ENCODE assay signal across 22 cellular contexts in genomic region chr7:7607010-7607409, GRCh38. TPM values are rescaled to one million over a fixed set of nuclear protein-coding genes. Genes with fewer than 3 reads are reported as not detected.
DNase-seq lines count a peak whose midpoint lies in the region; ATAC-seq and TF ChIP-seq lines count a peak whose summit lies in the region.
"Had no signal": no experiment of that assay in that cellular context is flagged by ENCODE, and none has a peak within 500 bp of the region (broad histone marks: within the 10 kb centered on the region; RNA-seq: fewer than 3 reads in every experiment).

No MANE protein-coding gene starts in this region.

- 24 to 31% methylated on average over 3 of the region's 3 CpGs for WGBS in thyroid gland, 2 donors

- H3K9me2 ChIP-seq in PC-3 (replicated peaks; ENCODE audit: low read length): no peaks in the 10 kb centered on the region
- no peaks in the 10 kb centered on the region for H3K9me2 ChIP-seq in MM.1S (replicated peaks; ENCODE audit: insufficient read depth, low read length)

- TF ChIP-seq CTCF in PC-3 (conservative IDR thresholded peaks at IDR 0.05; ENCODE audit: low read depth, low read length): no peak
- no peak for TF ChIP-seq CTCF in thyroid gland (IDR thresholded peaks at IDR 0.05)
- no peak for TF ChIP-seq CTCF in MM.1S (IDR thresholded peaks at IDR 0.05; ENCODE audit: low read length)

- no peak for TF ChIP-seq POLR2A in thyroid gland (IDR thresholded peaks at IDR 0.05)
- no peak for TF ChIP-seq POLR2A in GM18505 (IDR thresholded peaks at IDR 0.05; ENCODE audit: borderline replicate concordance, extremely low read depth, insufficient read depth, insufficient read length)

- no peaks in the 10 kb centered on the region for H3K9me3 ChIP-seq in PC-3 (ENCODE audit: low read length)
- H3K9me3 ChIP-seq in thyroid gland: no peaks in the 10 kb centered on the region
- no peaks in the 10 kb centered on the region for H3K9me3 ChIP-seq in MM.1S (replicated peaks; ENCODE audit: insufficient read depth, low read length)
- H3K9me3 ChIP-seq: A549, BLaER1 had no signal

- H2AFZ ChIP-seq in PC-3 (ENCODE audit: low read length) (no peak overlapping the region), MM.1S (ENCODE audit: low read length) (no peak overlapping the region)

- H3K9ac ChIP-seq in PC-3 (ENCODE audit: low read length) (no peak overlapping the region), MM.1S (ENCODE audit: low read length) (no peak overlapping the region)
- H3K9ac ChIP-seq: BLaER1 had no signal

- H3K27ac ChIP-seq in PC-3 (ENCODE audit: low read length) (no peak overlapping the region), thyroid gland (peak overlapping the region; percentile 69 to 91 (median 73)), MM.1S (ENCODE audit: low read length) (no peak overlapping the region)
- H3K27ac ChIP-seq: 22Rv1, A549, BLaER1 had no signal

- H3K27me3 ChIP-seq in PC-3 (ENCODE audit: low read length) (no peaks in the 10 kb centered on the region), thyroid gland (no peaks in the 10 kb centered on the region), MM.1S (replicated peaks; ENCODE audit: insufficient read depth, low read length) (no peaks in the 10 kb centered on the region)
- H3K27me3 ChIP-seq: BLaER1 had no signal

- H3K4me3 ChIP-seq in PC-3 (ENCODE audit: low read length) (no peak overlapping the region), thyroid gland (replicated peaks in 1 of 3) (no peak overlapping the region), MM.1S (ENCODE audit: low read length) (no peak overlapping the region)
- H3K4me3 ChIP-seq: A549, BLaER1 had no signal

- H4K20me1 ChIP-seq in PC-3 (ENCODE audit: low read length) (no peaks in the 10 kb centered on the region), MM.1S (ENCODE audit: insufficient read depth, low read length) (no peaks in the 10 kb centered on the region)
- H4K20me1 ChIP-seq: BLaER1 had no signal

- ATAC-seq in PC-3 (0 out of 2 replicates have a peak, but pooled peaks have one; percentile 13), GM18505 (IDR thresholded peaks at IDR 0.05; ENCODE audit: unreplicated experiment) (no peak)
- ATAC-seq: A549, HCT116 had no signal

- POLR2A ChIA-PET in PC-3 (lab: Charles Lee; ENCODE audit: unreplicated experiment): no interaction called here

- H3K79me2 ChIP-seq in PC-3 (ENCODE audit: low read length) (no peaks in the 10 kb centered on the region), MM.1S (ENCODE audit: low read length) (no peaks in the 10 kb centered on the region)

- intact Hi-C loops in PC-3 (cut with micrococcal nuclease): no loop called here
- intact Hi-C loops in thyroid gland (cut with DNase I): no loop called here

- DNase-seq in Caki2 (ENCODE audit: low read depth) (peak; percentile 2), PC-3 (no peak), left kidney (ENCODE audit: low read depth, low spot score) (peak; percentile 4), thyroid gland (peak in 1 of 2 donors; percentile 1), MM.1S (no peak), D341Med (ENCODE audit: low spot score) (no peak)
- DNase-seq: Calu3; CD4-positive, alpha-beta memory T cell; DMS 273 treated with DMSO at 0.1 percent for 48 hours; DMS53; DND-41; EL; GOT3; H7; HFFc6; IMR-90; KBM-7 had no signal

- H3F3A ChIP-seq in PC-3 (ENCODE audit: low read length, unreplicated experiment) (no peaks in the 10 kb centered on the region), MM.1S (ENCODE audit: insufficient read depth, low read length) (no peaks in the 10 kb centered on the region)

- no peaks in the 10 kb centered on the region for H3K36me3 ChIP-seq in PC-3 (ENCODE audit: low read depth, low read length)
- H3K36me3 ChIP-seq in thyroid gland: no peaks in the 10 kb centered on the region
- no peaks in the 10 kb centered on the region for H3K36me3 ChIP-seq in MM.1S (replicated peaks; ENCODE audit: insufficient read depth, low read length)

- H3K4me1 ChIP-seq in PC-3 (ENCODE audit: insufficient read depth, low read length): no peaks in the 10 kb centered on the region
- peaks cover 0 to 10% of the 10 kb centered on the region in 2 donors for H3K4me1 ChIP-seq in thyroid gland
- H3K4me1 ChIP-seq in MM.1S (ENCODE audit: low read length): no peaks in the 10 kb centered on the region
- H3K4me1 ChIP-seq: A549, BLaER1 had no signal

- CTCF ChIA-PET in PC-3 (lab: Charles Lee): interaction anchor here (0.6 kb wide), 1 partner anchor 461 kb away, joined by 3 read pairs; no protein-coding TSS in a partner anchor

- in situ Hi-C loops in Caki2 (cut with HindIII; ENCODE audit: low pct_unique_long_range_greater_than_20kb, low sequenced_read_pairs): no loop called here

- BruUV-seq in PC-3 (replicated peaks; lab: Mats Ljungman, UMichigan): no TSS peak

- no peak overlapping the region for H3K4me2 ChIP-seq in PC-3 (ENCODE audit: low read length)
- no peak overlapping the region for H3K4me2 ChIP-seq in MM.1S (ENCODE audit: low read depth, low read length)
- H3K4me2 ChIP-seq: A549, BLaER1 had no signal

RNA-seq across cellular contexts. Expression of gene UMAD1, which starts 33.5 kb away (rescaled TPM):
- total RNA-seq in Caki2 (2014; rRNA removed; shearing (Covaris generic); ENCODE audit: low replicate concordance): 19.9 and 20.9 TPM in 2 replicates
- total RNA-seq in PC-3 (2014; rRNA removed) (6.0 and 8.9 TPM in 2 replicates), thyroid gland (10 to 100 TPM; 39.4 to 46.4 (median 44.0) TPM)

RNA-seq across cellular contexts. Expression of gene MIOS, which starts 40.3 kb away (rescaled TPM):
- 24.3 and 41.0 TPM in 2 replicates for total RNA-seq in Caki2 (2014; rRNA removed; shearing (Covaris generic); ENCODE audit: low replicate concordance)
- 18.6 and 26.6 TPM in 2 replicates for total RNA-seq in PC-3 (2014; rRNA removed)
- 10 to 100 TPM; 37.2 to 48.7 (median 42.6) TPM for total RNA-seq in thyroid gland

Comparison
In these comparisons a context has a peak if more than half of its experiments do, and no peak if none do; other contexts are left out.
1. DNase-seq: peak in Caki2 (single experiment) and left kidney (single experiment); none in PC-3 (single experiment), MM.1S (single experiment) and D341Med (single experiment).
2. H3K27ac ChIP-seq: peak in thyroid gland (3 of 3); none in PC-3 (single experiment) and MM.1S (single experiment).